In genomic region chr6:122476131-122476530, GRCh38 we compare ENCODE assay signal across 8 cellular contexts. TPM values are rescaled to one million over a fixed set of nuclear protein-coding genes. Genes with fewer than 3 reads are reported as not detected.
DNase-seq lines count a peak whose midpoint lies in the region; ATAC-seq and TF ChIP-seq lines count a peak whose summit lies in the region.

No MANE protein-coding gene starts in this region.

- DNase-seq in CD4-positive, alpha-beta memory T cell: peak in 4 of 5 donors; percentile 23 to 39 (median 29)
- peak; percentile 17 for DNase-seq in HuH-7 (ENCODE audit: low spot score)
- DNase-seq in WERI-Rb-1: no peak
- DNase-seq in DMS153 treated with DMSO at 0.1 percent for 48 hours (lab: John Stamatoyannopoulos, UW; ENCODE audit: unreplicated experiment): no peak
- DNase-seq in stimulated activated CD4-positive, alpha-beta T cell treated with anti-CD3 and anti-CD28 coated beads, Interleukin-2, amount 100 ng/mL, for 24 hours: no peak
- DNase-seq in AG08396 (ENCODE audit: low spot score): no peak

- no peak overlapping the region for H3K9ac ChIP-seq in liver (ENCODE audit: low read depth in 1 of 2, low read length in 2 of 2)

- 0 out of 2 replicates have a peak, but pooled peaks have one; percentile 15 for TF ChIP-seq CTCF in WERI-Rb-1 (IDR thresholded peaks at IDR 0.05; ENCODE audit: low read depth, low read length)
- peak; percentile 28 for TF ChIP-seq CTCF in liver (IDR thresholded peaks at IDR 0.05; ENCODE audit: low read depth, low read length, missing input control)

- no peak for ATAC-seq in HG02588 (IDR thresholded peaks at IDR 0.05; ENCODE audit: unreplicated experiment)

- intact Hi-C loops in CD4-positive, alpha-beta memory T cell (cut with micrococcal nuclease): loop anchor here (1.0 to 10.0 kb wide), 3 partner anchors 54 to 249 kb away; no protein-coding TSS in a partner anchor

- H3K27me3 ChIP-seq in CD4-positive, alpha-beta memory T cell (ENCODE audit: insufficient read depth, low read length): no peaks in the 10 kb centered on the region
- H3K27me3 ChIP-seq in WERI-Rb-1 (ENCODE audit: insufficient read depth, low read depth, severe bottlenecking): no peaks in the 10 kb centered on the region
- no peaks in the 10 kb centered on the region for H3K27me3 ChIP-seq in liver (ENCODE audit: control insufficient read depth in 4 of 4, insufficient read depth in 4 of 4, low read length in 3 of 4)

- H3K9me3 ChIP-seq in CD4-positive, alpha-beta memory T cell (ENCODE audit: control insufficient read depth in 1 of 2, low read length in 2 of 2): no peaks in the 10 kb centered on the region
- H3K9me3 ChIP-seq in WERI-Rb-1 (ENCODE audit: severe bottlenecking) (no peaks in the 10 kb centered on the region), liver (ENCODE audit: control insufficient read depth in 4 of 4, low read length in 3 of 4) (no peaks in the 10 kb centered on the region)

- no peaks in the 10 kb centered on the region for H3K36me3 ChIP-seq in CD4-positive, alpha-beta memory T cell (ENCODE audit: insufficient read depth, low read length)
- H3K36me3 ChIP-seq in WERI-Rb-1 (no peaks in the 10 kb centered on the region), liver (ENCODE audit: control insufficient read depth in 4 of 4, insufficient read depth in 3 of 4, low read depth in 1 of 4, low read length in 3 of 4) (no peaks in the 10 kb centered on the region)

- POLR2A ChIA-PET in CD4-positive, alpha-beta memory T cell (lab: Charles Lee; ENCODE audit: partially characterized antibody): no interaction called here

- no peak overlapping the region for H3K4me3 Mint-ChIP-seq in CD4-positive, alpha-beta memory T cell

- H3K27ac ChIP-seq in CD4-positive, alpha-beta memory T cell (ENCODE audit: low read depth, low read length): no peak overlapping the region
- H3K27ac ChIP-seq in WERI-Rb-1 (no peak overlapping the region), liver (ENCODE audit: low read depth in 1 of 2, low read length in 2 of 2) (no peak overlapping the region)

- H3K4me1 Mint-ChIP-seq in CD4-positive, alpha-beta memory T cell: peaks cover 0 to 11% (median 6%) of the 10 kb centered on the region in 4 donors

- H3K4me1 ChIP-seq in CD4-positive, alpha-beta memory T cell (ENCODE audit: insufficient read depth, low read length): peaks cover 8% of the 10 kb centered on the region
- peaks cover 0 to 11% (median 4%) of the 10 kb centered on the region in 4 donors for H3K4me1 ChIP-seq in liver (ENCODE audit: control insufficient read depth in 4 of 4, insufficient read depth in 4 of 4, low read length in 3 of 4)

- H3K36me3 Mint-ChIP-seq in CD4-positive, alpha-beta memory T cell: peaks cover 0 to 9% of the 10 kb centered on the region in 2 donors

- H3K4me3 ChIP-seq in CD4-positive, alpha-beta memory T cell (ENCODE audit: low read length in 2 of 2): no peak overlapping the region
- H3K4me3 ChIP-seq in WERI-Rb-1 (ENCODE audit: low read depth, low read length) (no peak overlapping the region), liver (ENCODE audit: low read depth in 1 of 3, low read length in 3 of 3) (no peak overlapping the region)

- H3K27me3 Mint-ChIP-seq in CD4-positive, alpha-beta memory T cell: no peaks in the 10 kb centered on the region

- H3K9me3 Mint-ChIP-seq in CD4-positive, alpha-beta memory T cell: peaks cover 0 to 4% (median 0%) of the 10 kb centered on the region in 8 donors

- H3K27ac Mint-ChIP-seq in CD4-positive, alpha-beta memory T cell: peak overlapping the region in 1 of 7 donors; percentile 19

- TF ChIP-seq RAD21 in liver (IDR thresholded peaks at IDR 0.05): peak; percentile 65 to 67

- CTCF ChIA-PET in CD4-positive, alpha-beta memory T cell (lab: Charles Lee; ENCODE audit: partially characterized antibody): interaction anchor here (2.2 to 4.2 kb wide), 2 partner anchors 54 to 363 kb away, joined by 8 to 56 read pairs; no protein-coding TSS in a partner anchor

TF ChIP-seq in liver, 16 proteins besides CTCF, POLR2A, EP300 and RAD21:
- TF ChIP-seq YY1 (IDR thresholded peaks at IDR 0.05) (no peak), HNF4G (IDR thresholded peaks at IDR 0.05) (no peak), JUND (IDR thresholded peaks at IDR 0.05) (no peak), MAX (IDR thresholded peaks at IDR 0.05) (no peak), RXRA (IDR thresholded peaks at IDR 0.05) (no peak), ZBTB33 (IDR thresholded peaks at IDR 0.05) (no peak), GABPA (IDR thresholded peaks at IDR 0.05 in 1 of 2, conservative IDR thresholded peaks at IDR 0.05 in 1 of 2) (no peak), HNF4A (conservative IDR thresholded peaks at IDR 0.05) (no peak), TAF1 (conservative IDR thresholded peaks at IDR 0.05) (no peak), FOXA1 (IDR thresholded peaks at IDR 0.05) (no peak), EGR1 (IDR thresholded peaks at IDR 0.05; ENCODE audit: low read depth in 2 of 2) (no peak), ATF3 (IDR thresholded peaks at IDR 0.05) (no peak), FOXA2 (IDR thresholded peaks at IDR 0.05) (no peak), NR2F2 (IDR thresholded peaks at IDR 0.05) (no peak), REST (IDR thresholded peaks at IDR 0.05) (no peak)

RNA-seq across cellular contexts. Expression of gene SERINC1, which starts 4.5 kb away (rescaled TPM):
- 100 to 1,000 TPM; 142 to 144 TPM for total RNA-seq in CD4-positive, alpha-beta memory T cell
- polyA plus RNA-seq in CD4-positive, alpha-beta memory T cell: 100 to 1,000 TPM; 144 to 197 TPM
- 100 to 1,000 TPM; 131 to 139 TPM for total RNA-seq in liver
- 10 to 100 TPM; 79.8 to 95.5 TPM for polyA plus RNA-seq in liver

Comparison
In these comparisons a context has a peak if more than half of its experiments do, and no peak if none do; other contexts are left out.
1. DNase-seq: peak in CD4-positive, alpha-beta memory T cell (4 of 5) and HuH-7 (single experiment); none in WERI-Rb-1 (single experiment), DMS153 treated with DMSO at 0.1 percent for 48 hours (single experiment), stimulated activated CD4-positive, alpha-beta T cell treated with anti-CD3 and anti-CD28 coated beads, Interleukin-2, amount 100 ng/mL, for 24 hours (0 of 2) and AG08396 (single experiment).